Comparison of ENCODE assay signal across 11 cellular contexts in genomic region chrX:153673398-153674218, GRCh38. TPM values are rescaled to one million over a fixed set of nuclear protein-coding genes. Genes with fewer than 3 reads are reported as not detected.
A peak's percentile ranks its signal among the peaks of the same experiment; 100 is the strongest.
DNase-seq lines count a peak whose midpoint lies in the region; ATAC-seq and TF ChIP-seq lines count a peak whose summit lies in the region.
"Had no signal": no experiment of that assay in that cellular context is flagged by ENCODE, and none has a peak within 500 bp of the region (broad histone marks: within the 10 kb centered on the region; RNA-seq: fewer than 3 reads in every experiment).

Gene PNCK, minus strand, starts transcription at chrX:153673813. Its CDS starts 737 bp downstream, at chrX:153673076.

- H3K9me3 ChIP-seq in iPS-18c (ENCODE audit: control insufficient read depth, insufficient read depth, low read length) (peaks cover 12% of the 10 kb centered on the region), mucosa of descending colon (no peaks in the 10 kb centered on the region)

- peak within 1 kb of the TSS; percentile 60 for H3K4me3 Mint-ChIP-seq in activated naive CD8-positive, alpha-beta T cell
- peak within 1 kb of the TSS; percentile 30 for H3K4me3 Mint-ChIP-seq in stimulated activated memory B cell treated with anti-CD40 and anti-IgM and Interleukin-4, amounts not matched to agents 10 μg/mL and 1 μg/mL and 100 μg/mL, for 72 hours

- no peaks in the 10 kb centered on the region for H3K9me3 Mint-ChIP-seq in activated naive CD8-positive, alpha-beta T cell (ENCODE audit: low read depth)
- no peaks in the 10 kb centered on the region for H3K9me3 Mint-ChIP-seq in stimulated activated memory B cell treated with anti-CD40 and anti-IgM and Interleukin-4, amounts not matched to agents 10 μg/mL and 1 μg/mL and 100 μg/mL, for 72 hours

- no peak within 1 kb of the TSS for H3K27ac Mint-ChIP-seq in activated naive CD8-positive, alpha-beta T cell
- no peak within 1 kb of the TSS for H3K27ac Mint-ChIP-seq in stimulated activated memory B cell treated with anti-CD40 and anti-IgM and Interleukin-4, amounts not matched to agents 10 μg/mL and 1 μg/mL and 100 μg/mL, for 72 hours

- no peak for ATAC-seq in stimulated activated memory B cell treated with anti-CD40 and anti-IgM and Interleukin-4, amounts not matched to agents 10 μg/mL and 1 μg/mL and 100 μg/mL, for 72 hours
- ATAC-seq in mucosa of descending colon: no peak

- no peaks in the 10 kb centered on the region for H3K4me1 ChIP-seq in mucosa of descending colon (ENCODE audit: low read depth)

- DNase-seq in NCI-H82 (lab: John Stamatoyannopoulos, UW): peak; percentile 35
- DNase-seq in NCI-H82 treated with DMSO at 0.1 percent for 48 hours (lab: John Stamatoyannopoulos, UW; ENCODE audit: unreplicated experiment): no peak
- DNase-seq in mucosa of descending colon: no peak
- no peak for DNase-seq in NCI-H1105 treated with DMSO at 0.1 percent for 48 hours (lab: John Stamatoyannopoulos, UW)
- DNase-seq in NCI-H446 treated with DMSO at 0.1 percent for 48 hours (lab: John Stamatoyannopoulos, UW): no peak
- DNase-seq: DND-41; RPMI8226; stimulated activated CD4-positive, alpha-beta T cell treated with anti-CD3 and anti-CD28 coated beads, Interleukin-2, amount 100 ng/mL, for 48 hours had no signal

- no peaks in the 10 kb centered on the region for H3K36me3 Mint-ChIP-seq in activated naive CD8-positive, alpha-beta T cell
- no peaks in the 10 kb centered on the region for H3K36me3 Mint-ChIP-seq in stimulated activated memory B cell treated with anti-CD40 and anti-IgM and Interleukin-4, amounts not matched to agents 10 μg/mL and 1 μg/mL and 100 μg/mL, for 72 hours

- H3K4me1 Mint-ChIP-seq in activated naive CD8-positive, alpha-beta T cell (ENCODE audit: low read depth): peaks cover 3% of the 10 kb centered on the region
- H3K4me1 Mint-ChIP-seq in stimulated activated memory B cell treated with anti-CD40 and anti-IgM and Interleukin-4, amounts not matched to agents 10 μg/mL and 1 μg/mL and 100 μg/mL, for 72 hours: peaks cover 8% of the 10 kb centered on the region

- H3K4me3 ChIP-seq in iPS-18c (ENCODE audit: insufficient read depth, low read depth, low read length): peak within 1 kb of the TSS; percentile 6; the same call in 1 of the 2 replicates
- no peak within 1 kb of the TSS for H3K4me3 ChIP-seq in mucosa of descending colon

- peaks cover 10% of the 10 kb centered on the region for H3K27me3 Mint-ChIP-seq in activated naive CD8-positive, alpha-beta T cell
- peaks cover 40% of the 10 kb centered on the region for H3K27me3 Mint-ChIP-seq in stimulated activated memory B cell treated with anti-CD40 and anti-IgM and Interleukin-4, amounts not matched to agents 10 μg/mL and 1 μg/mL and 100 μg/mL, for 72 hours

- TF ChIP-seq CTCF in mucosa of descending colon (IDR thresholded peaks at IDR 0.05): no peak

- intact Hi-C loops in mucosa of descending colon (cut with DNase I, micrococcal nuclease): no loop called here

- no peaks in the 10 kb centered on the region for H3K36me3 ChIP-seq in mucosa of descending colon (ENCODE audit: low read depth)

RNA-seq across cellular contexts. Expression of gene PNCK, which starts in this region (rescaled TPM):
- total RNA-seq in mucosa of descending colon: 10 to 100 TPM in 1 of 3 donors, 1 to 10 TPM in 2; 4.6 to 63.0 (median 5.5) TPM
